In the genomic region with DNA sequence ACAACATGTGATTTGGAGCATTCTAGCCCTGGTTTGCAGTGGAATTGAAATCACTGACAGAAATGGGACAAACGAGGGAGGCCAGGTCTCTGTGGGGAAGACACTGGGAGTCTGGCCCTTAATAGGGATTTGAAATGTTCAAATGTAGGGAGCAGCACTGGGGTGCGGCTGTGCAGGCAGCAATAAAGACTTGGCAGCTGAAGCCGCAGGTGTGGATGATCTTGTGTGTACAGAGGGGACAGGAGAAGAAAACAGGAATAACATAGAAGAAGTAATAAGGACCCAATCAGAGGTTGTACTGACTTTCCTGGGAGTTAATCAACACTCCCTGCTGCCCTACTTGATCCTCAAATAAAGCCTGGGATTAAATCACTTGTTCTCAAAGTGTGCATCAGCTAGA, we compare ENCODE assay signal across 1 cellular context.
TF ChIP-seq lines count a peak whose summit lies in the region.

No MANE protein-coding gene starts in this region.

TF ChIP-seq in WTC11, 78 proteins besides CTCF, POLR2A, EP300 and RAD21 (continued from another document):
- TF ChIP-seq ZBTB43 (CRISPR knock-in tag; IDR thresholded peaks at IDR 0.05) = no peak
- TF ChIP-seq ZNF425 (CRISPR knock-in tag; conservative IDR thresholded peaks at IDR 0.05) = no peak
- no peak for TF ChIP-seq SMAD4 (CRISPR knock-in tag; IDR thresholded peaks at IDR 0.05)
- TF ChIP-seq, protein P1, sequence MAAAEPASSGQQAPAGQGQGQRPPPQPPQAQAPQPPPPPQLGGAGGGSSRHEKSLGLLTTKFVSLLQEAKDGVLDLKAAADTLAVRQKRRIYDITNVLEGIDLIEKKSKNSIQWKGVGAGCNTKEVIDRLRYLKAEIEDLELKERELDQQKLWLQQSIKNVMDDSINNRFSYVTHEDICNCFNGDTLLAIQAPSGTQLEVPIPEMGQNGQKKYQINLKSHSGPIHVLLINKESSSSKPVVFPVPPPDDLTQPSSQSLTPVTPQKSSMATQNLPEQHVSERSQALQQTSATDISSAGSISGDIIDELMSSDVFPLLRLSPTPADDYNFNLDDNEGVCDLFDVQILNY (CRISPR knock-in tag; IDR thresholded peaks at IDR 0.05) = no peak
- TF ChIP-seq MXD4 (CRISPR knock-in tag; IDR thresholded peaks at IDR 0.05; ENCODE audit: borderline replicate concordance) = no peak
TF ChIP-seq in WTC11: peak in this region for 0.
